In the genomic region with DNA sequence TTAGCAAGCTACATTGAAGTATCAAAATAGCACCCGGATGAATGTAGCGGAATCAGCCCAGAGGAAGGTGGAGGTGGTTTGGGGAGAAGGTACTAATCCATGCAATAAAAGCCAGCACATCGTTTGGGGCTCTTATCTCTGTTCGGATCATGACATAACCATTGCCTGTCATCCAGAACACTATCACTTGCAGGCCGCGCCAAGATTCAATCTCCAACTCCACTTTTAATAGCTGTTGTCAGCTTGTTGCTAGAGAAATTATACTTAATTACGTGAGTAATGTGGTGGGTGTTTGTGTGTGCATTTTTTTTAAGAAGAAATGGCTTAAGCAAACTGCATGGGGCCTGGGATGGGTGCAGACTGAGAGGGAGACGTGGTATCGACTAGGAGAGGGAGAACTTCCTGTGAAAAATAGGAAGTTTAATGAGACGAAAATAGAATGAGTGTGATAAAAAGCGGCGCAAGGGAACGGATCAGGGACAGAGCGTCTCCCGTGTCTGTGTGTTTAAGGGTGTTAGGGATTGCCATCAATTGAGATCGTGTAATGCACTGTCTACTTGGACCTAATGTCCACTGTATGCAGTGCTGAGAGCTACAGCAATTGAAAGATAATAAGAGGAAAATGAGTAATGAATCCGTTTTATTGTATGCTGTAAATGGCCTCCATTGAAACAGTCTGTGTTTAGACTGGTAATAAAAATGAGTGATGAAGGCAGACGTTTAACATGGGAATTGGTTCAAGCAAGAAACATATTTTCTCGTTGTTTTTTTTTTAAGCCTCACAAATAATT, we compare ENCODE assay signal across 1 cellular context.
TF ChIP-seq lines count a peak whose summit lies in the region.

No MANE protein-coding gene starts in this region.

TF ChIP-seq in HEK293, 187 proteins besides CTCF, POLR2A, EP300 and RAD21 (continued from another document and continues in another):
- TF ChIP-seq ZNF184 (tag by site-specific recombination; IDR thresholded peaks at IDR 0.05) (no peak), ZNF174 (tag by site-specific recombination; IDR thresholded peaks at IDR 0.05) (no peak), ZNF768 (tag by site-specific recombination; IDR thresholded peaks at IDR 0.05) (no peak), ZNF416 (tag by site-specific recombination; IDR thresholded peaks at IDR 0.05) (no peak), ZNF561 (tag by site-specific recombination; IDR thresholded peaks at IDR 0.05; ENCODE audit: borderline replicate concordance) (peak; percentile 43; the same call in 1 of the 2 replicates), ZNF623 (tag by site-specific recombination; IDR thresholded peaks at IDR 0.05) (no peak), ZNF274 (IDR thresholded peaks at IDR 0.05; ENCODE audit: low read length) (no peak), ZNF274 (tag by site-specific recombination; IDR thresholded peaks at IDR 0.05; ENCODE audit: borderline replicate concordance) (no peak), KLF1 (tag by site-specific recombination; IDR thresholded peaks at IDR 0.05) (no peak), KLF9 (tag by site-specific recombination; IDR thresholded peaks at IDR 0.05; ENCODE audit: low read depth) (peak; percentile 12; the same call in 1 of the 2 replicates), OVOL3 (tag by site-specific recombination; IDR thresholded peaks at IDR 0.05) (peak; percentile 39; the same call in 1 of the 2 replicates), KLF8 (tag by site-specific recombination; IDR thresholded peaks at IDR 0.05) (peak; percentile 77; the same call in 1 of the 2 replicates), ZFP37 (tag by site-specific recombination; IDR thresholded peaks at IDR 0.05) (no peak), ZNF785 (tag by site-specific recombination; IDR thresholded peaks at IDR 0.05) (no peak), ZNF654 (tag by site-specific recombination; IDR thresholded peaks at IDR 0.05; ENCODE audit: low read depth) (peak; percentile 10), ZNF157 (tag by site-specific recombination; IDR thresholded peaks at IDR 0.05) (no peak), ZNF610 (tag by site-specific recombination; IDR thresholded peaks at IDR 0.05; ENCODE audit: borderline replicate concordance) (no peak), ZNF571 (tag by site-specific recombination; IDR thresholded peaks at IDR 0.05) (no peak), ZBTB1 (tag by site-specific recombination; IDR thresholded peaks at IDR 0.05) (peak; percentile 11; the same call in 1 of the 2 replicates), ZNF292 (tag by site-specific recombination; IDR thresholded peaks at IDR 0.05; ENCODE audit: borderline replicate concordance, low read depth) (no peak), ZNF2 (tag by site-specific recombination; IDR thresholded peaks at IDR 0.05) (peak; percentile 83), ZNF776 (tag by site-specific recombination; IDR thresholded peaks at IDR 0.05; ENCODE audit: borderline replicate concordance) (no peak), KLF10 (tag by site-specific recombination; IDR thresholded peaks at IDR 0.05) (peak; percentile 58), ZNF239 (tag by site-specific recombination; IDR thresholded peaks at IDR 0.05) (no peak), ZNF791 (tag by site-specific recombination; IDR thresholded peaks at IDR 0.05) (no peak), ZNF549 (tag by site-specific recombination; IDR thresholded peaks at IDR 0.05) (no peak), ZFP41 (tag by site-specific recombination; IDR thresholded peaks at IDR 0.05; ENCODE audit: borderline replicate concordance) (no peak), ZNF777 (tag by site-specific recombination; IDR thresholded peaks at IDR 0.05; ENCODE audit: borderline replicate concordance) (no peak), SP3 (tag by site-specific recombination; IDR thresholded peaks at IDR 0.05) (no peak), MEIS1 (CRISPR knock-in tag; IDR thresholded peaks at IDR 0.05; ENCODE audit: borderline replicate concordance) (no peak), ZNF701 (tag by site-specific recombination; IDR thresholded peaks at IDR 0.05) (no peak), ZNF792 (tag by site-specific recombination; IDR thresholded peaks at IDR 0.05) (peak; percentile 96; the same call in 1 of the 2 replicates), REPIN1 (tag by site-specific recombination; IDR thresholded peaks at IDR 0.05; ENCODE audit: low read depth) (no peak)
- TF ChIP-seq, protein P1, sequence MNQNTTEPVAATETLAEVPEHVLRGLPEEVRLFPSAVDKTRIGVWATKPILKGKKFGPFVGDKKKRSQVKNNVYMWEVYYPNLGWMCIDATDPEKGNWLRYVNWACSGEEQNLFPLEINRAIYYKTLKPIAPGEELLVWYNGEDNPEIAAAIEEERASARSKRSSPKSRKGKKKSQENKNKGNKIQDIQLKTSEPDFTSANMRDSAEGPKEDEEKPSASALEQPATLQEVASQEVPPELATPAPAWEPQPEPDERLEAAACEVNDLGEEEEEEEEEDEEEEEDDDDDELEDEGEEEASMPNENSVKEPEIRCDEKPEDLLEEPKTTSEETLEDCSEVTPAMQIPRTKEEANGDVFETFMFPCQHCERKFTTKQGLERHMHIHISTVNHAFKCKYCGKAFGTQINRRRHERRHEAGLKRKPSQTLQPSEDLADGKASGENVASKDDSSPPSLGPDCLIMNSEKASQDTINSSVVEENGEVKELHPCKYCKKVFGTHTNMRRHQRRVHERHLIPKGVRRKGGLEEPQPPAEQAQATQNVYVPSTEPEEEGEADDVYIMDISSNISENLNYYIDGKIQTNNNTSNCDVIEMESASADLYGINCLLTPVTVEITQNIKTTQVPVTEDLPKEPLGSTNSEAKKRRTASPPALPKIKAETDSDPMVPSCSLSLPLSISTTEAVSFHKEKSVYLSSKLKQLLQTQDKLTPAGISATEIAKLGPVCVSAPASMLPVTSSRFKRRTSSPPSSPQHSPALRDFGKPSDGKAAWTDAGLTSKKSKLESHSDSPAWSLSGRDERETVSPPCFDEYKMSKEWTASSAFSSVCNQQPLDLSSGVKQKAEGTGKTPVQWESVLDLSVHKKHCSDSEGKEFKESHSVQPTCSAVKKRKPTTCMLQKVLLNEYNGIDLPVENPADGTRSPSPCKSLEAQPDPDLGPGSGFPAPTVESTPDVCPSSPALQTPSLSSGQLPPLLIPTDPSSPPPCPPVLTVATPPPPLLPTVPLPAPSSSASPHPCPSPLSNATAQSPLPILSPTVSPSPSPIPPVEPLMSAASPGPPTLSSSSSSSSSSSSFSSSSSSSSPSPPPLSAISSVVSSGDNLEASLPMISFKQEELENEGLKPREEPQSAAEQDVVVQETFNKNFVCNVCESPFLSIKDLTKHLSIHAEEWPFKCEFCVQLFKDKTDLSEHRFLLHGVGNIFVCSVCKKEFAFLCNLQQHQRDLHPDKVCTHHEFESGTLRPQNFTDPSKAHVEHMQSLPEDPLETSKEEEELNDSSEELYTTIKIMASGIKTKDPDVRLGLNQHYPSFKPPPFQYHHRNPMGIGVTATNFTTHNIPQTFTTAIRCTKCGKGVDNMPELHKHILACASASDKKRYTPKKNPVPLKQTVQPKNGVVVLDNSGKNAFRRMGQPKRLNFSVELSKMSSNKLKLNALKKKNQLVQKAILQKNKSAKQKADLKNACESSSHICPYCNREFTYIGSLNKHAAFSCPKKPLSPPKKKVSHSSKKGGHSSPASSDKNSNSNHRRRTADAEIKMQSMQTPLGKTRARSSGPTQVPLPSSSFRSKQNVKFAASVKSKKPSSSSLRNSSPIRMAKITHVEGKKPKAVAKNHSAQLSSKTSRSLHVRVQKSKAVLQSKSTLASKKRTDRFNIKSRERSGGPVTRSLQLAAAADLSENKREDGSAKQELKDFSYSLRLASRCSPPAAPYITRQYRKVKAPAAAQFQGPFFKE (tag by site-specific recombination; IDR thresholded peaks at IDR 0.05; ENCODE audit: borderline replicate concordance), result no peak
- TF ChIP-seq, protein P2, sequence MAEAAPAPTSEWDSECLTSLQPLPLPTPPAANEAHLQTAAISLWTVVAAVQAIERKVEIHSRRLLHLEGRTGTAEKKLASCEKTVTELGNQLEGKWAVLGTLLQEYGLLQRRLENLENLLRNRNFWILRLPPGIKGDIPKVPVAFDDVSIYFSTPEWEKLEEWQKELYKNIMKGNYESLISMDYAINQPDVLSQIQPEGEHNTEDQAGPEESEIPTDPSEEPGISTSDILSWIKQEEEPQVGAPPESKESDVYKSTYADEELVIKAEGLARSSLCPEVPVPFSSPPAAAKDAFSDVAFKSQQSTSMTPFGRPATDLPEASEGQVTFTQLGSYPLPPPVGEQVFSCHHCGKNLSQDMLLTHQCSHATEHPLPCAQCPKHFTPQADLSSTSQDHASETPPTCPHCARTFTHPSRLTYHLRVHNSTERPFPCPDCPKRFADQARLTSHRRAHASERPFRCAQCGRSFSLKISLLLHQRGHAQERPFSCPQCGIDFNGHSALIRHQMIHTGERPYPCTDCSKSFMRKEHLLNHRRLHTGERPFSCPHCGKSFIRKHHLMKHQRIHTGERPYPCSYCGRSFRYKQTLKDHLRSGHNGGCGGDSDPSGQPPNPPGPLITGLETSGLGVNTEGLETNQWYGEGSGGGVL (tag by site-specific recombination; IDR thresholded peaks at IDR 0.05), result peak; percentile 9; the same call in 1 of the 2 replicates
- TF ChIP-seq, protein P3, sequence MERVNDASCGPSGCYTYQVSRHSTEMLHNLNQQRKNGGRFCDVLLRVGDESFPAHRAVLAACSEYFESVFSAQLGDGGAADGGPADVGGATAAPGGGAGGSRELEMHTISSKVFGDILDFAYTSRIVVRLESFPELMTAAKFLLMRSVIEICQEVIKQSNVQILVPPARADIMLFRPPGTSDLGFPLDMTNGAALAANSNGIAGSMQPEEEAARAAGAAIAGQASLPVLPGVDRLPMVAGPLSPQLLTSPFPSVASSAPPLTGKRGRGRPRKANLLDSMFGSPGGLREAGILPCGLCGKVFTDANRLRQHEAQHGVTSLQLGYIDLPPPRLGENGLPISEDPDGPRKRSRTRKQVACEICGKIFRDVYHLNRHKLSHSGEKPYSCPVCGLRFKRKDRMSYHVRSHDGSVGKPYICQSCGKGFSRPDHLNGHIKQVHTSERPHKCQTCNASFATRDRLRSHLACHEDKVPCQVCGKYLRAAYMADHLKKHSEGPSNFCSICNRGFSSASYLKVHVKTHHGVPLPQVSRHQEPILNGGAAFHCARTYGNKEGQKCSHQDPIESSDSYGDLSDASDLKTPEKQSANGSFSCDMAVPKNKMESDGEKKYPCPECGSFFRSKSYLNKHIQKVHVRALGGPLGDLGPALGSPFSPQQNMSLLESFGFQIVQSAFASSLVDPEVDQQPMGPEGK (tag by site-specific recombination; IDR thresholded peaks at IDR 0.05), result peak; percentile 67
- TF ChIP-seq, protein P4, sequence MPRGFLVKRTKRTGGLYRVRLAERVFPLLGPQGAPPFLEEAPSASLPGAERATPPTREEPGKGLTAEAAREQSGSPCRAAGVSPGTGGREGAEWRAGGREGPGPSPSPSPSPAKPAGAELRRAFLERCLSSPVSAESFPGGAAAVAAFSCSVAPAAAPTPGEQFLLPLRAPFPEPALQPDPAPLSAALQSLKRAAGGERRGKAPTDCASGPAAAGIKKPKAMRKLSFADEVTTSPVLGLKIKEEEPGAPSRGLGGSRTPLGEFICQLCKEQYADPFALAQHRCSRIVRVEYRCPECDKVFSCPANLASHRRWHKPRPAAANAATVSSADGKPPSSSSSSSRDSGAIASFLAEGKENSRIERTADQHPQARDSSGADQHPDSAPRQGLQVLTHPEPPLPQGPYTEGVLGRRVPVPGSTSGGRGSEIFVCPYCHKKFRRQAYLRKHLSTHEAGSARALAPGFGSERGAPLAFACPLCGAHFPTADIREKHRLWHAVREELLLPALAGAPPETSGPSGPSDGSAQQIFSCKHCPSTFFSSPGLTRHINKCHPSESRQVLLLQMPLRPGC (tag by site-specific recombination; IDR thresholded peaks at IDR 0.05), result peak; percentile 68
- TF ChIP-seq, protein P5, sequence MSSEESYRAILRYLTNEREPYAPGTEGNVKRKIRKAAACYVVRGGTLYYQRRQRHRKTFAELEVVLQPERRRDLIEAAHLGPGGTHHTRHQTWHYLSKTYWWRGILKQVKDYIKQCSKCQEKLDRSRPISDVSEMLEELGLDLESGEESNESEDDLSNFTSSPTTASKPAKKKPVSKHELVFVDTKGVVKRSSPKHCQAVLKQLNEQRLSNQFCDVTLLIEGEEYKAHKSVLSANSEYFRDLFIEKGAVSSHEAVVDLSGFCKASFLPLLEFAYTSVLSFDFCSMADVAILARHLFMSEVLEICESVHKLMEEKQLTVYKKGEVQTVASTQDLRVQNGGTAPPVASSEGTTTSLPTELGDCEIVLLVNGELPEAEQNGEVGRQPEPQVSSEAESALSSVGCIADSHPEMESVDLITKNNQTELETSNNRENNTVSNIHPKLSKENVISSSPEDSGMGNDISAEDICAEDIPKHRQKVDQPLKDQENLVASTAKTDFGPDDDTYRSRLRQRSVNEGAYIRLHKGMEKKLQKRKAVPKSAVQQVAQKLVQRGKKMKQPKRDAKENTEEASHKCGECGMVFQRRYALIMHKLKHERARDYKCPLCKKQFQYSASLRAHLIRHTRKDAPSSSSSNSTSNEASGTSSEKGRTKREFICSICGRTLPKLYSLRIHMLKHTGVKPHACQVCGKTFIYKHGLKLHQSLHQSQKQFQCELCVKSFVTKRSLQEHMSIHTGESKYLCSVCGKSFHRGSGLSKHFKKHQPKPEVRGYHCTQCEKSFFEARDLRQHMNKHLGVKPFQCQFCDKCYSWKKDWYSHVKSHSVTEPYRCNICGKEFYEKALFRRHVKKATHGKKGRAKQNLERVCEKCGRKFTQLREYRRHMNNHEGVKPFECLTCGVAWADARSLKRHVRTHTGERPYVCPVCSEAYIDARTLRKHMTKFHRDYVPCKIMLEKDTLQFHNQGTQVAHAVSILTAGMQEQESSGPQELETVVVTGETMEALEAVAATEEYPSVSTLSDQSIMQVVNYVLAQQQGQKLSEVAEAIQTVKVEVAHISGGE (tag by site-specific recombination; conservative IDR thresholded peaks at IDR 0.05; ENCODE audit: low read depth), result peak; percentile 23; the same call in 1 of the 2 replicates
- TF ChIP-seq, protein P6, sequence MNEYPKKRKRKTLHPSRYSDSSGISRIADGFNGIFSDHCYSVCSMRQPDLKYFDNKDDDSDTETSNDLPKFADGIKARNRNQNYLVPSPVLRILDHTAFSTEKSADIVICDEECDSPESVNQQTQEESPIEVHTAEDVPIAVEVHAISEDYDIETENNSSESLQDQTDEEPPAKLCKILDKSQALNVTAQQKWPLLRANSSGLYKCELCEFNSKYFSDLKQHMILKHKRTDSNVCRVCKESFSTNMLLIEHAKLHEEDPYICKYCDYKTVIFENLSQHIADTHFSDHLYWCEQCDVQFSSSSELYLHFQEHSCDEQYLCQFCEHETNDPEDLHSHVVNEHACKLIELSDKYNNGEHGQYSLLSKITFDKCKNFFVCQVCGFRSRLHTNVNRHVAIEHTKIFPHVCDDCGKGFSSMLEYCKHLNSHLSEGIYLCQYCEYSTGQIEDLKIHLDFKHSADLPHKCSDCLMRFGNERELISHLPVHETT (tag by site-specific recombination; IDR thresholded peaks at IDR 0.05), result peak; percentile 87
- TF ChIP-seq, protein P7, sequence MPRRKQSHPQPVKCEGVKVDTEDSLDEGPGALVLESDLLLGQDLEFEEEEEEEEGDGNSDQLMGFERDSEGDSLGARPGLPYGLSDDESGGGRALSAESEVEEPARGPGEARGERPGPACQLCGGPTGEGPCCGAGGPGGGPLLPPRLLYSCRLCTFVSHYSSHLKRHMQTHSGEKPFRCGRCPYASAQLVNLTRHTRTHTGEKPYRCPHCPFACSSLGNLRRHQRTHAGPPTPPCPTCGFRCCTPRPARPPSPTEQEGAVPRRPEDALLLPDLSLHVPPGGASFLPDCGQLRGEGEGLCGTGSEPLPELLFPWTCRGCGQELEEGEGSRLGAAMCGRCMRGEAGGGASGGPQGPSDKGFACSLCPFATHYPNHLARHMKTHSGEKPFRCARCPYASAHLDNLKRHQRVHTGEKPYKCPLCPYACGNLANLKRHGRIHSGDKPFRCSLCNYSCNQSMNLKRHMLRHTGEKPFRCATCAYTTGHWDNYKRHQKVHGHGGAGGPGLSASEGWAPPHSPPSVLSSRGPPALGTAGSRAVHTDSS (tag by site-specific recombination; IDR thresholded peaks at IDR 0.05), result 0 out of 2 replicates have a peak, but pooled peaks have one; percentile 13
